ENCODE assay signal across 9 cellular contexts in the genomic region with DNA sequence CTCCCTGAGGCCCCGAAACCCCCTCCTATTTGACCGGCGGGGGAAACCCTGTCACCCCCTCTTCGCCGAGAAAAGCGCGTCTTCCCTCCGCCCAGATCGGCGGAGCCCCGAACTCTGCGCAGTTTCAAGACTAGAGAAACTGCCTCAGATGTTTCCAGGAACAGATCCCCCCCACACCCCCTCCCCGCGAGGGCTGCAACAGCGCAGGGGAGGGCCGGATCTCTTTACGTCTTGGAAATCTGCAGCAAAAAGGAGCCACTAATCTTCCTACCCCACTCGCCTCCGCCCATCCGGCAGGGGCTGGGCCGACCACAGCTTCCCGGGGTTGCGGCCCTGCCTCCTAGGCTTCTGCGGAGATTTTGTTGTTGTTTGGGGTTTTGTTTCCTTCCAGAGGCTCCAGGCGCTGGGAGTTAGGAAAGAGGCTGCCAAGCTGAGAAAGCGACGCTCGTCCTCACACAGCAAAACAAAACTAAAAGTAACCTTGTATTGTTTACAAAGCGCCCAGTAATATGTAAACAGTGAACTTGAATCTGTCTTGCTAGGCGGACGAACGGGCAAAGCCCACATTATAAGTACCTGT. TPM values are rescaled to one million over a fixed set of nuclear protein-coding genes. Genes with fewer than 3 reads are reported as not detected.
DNase-seq lines count a peak whose midpoint lies in the region; ATAC-seq and FAIRE-seq lines count a peak whose summit lies in the region.
"Had no signal": no experiment of that assay in that cellular context is flagged by ENCODE, and none has a peak within 500 bp of the region (broad histone marks: within the 10 kb centered on the region; RNA-seq: fewer than 3 reads in every experiment).

No MANE protein-coding gene starts in this region.

- peak; percentile 67 for DNase-seq in GM03348 (ENCODE audit: low spot score)
- peak; percentile 35 for DNase-seq in RPMI7951 (ENCODE audit: low read depth)
- peak; percentile 90 for DNase-seq in activated naive CD4-positive, alpha-beta T cell treated with anti-CD3 and anti-CD28 coated beads, Interleukin-2, amount 10 ng/mL, durations not matched to agents 7 days and 5 days
- DNase-seq in stimulated activated CD4-positive, alpha-beta T cell treated with anti-CD3 and anti-CD28 coated beads, Interleukin-12 subunit alpha, Interleukin-12 subunit beta, amount 100 ng/mL, for 4 hours, result peak; percentile 55
- no peak for DNase-seq in HTR-8/SVneo (ENCODE audit: insufficient read length, low spot score)
- DNase-seq in caudate nucleus (lab: John Stamatoyannopoulos, UW), result no peak

- peaks cover 65% of the 10 kb centered on the region for H3K4me1 Mint-ChIP-seq in activated naive CD4-positive, alpha-beta T cell treated with anti-CD3 and anti-CD28 coated beads, Interleukin-2, amount 10 ng/mL, durations not matched to agents 7 days and 5 days

- peaks cover 2% of the 10 kb centered on the region for H3K9me3 Mint-ChIP-seq in activated naive CD4-positive, alpha-beta T cell treated with anti-CD3 and anti-CD28 coated beads, Interleukin-2, amount 10 ng/mL, durations not matched to agents 7 days and 5 days

- peak overlapping the region; percentile 94 for H3K27ac Mint-ChIP-seq in activated naive CD4-positive, alpha-beta T cell treated with anti-CD3 and anti-CD28 coated beads, Interleukin-2, amount 10 ng/mL, durations not matched to agents 7 days and 5 days

- peaks cover 24% of the 10 kb centered on the region for H3K36me3 Mint-ChIP-seq in activated naive CD4-positive, alpha-beta T cell treated with anti-CD3 and anti-CD28 coated beads, Interleukin-2, amount 10 ng/mL, durations not matched to agents 7 days and 5 days

- peaks cover 94% of the 10 kb centered on the region for H3K27me3 Mint-ChIP-seq in activated naive CD4-positive, alpha-beta T cell treated with anti-CD3 and anti-CD28 coated beads, Interleukin-2, amount 10 ng/mL, durations not matched to agents 7 days and 5 days

- CTCF ChIA-PET in activated naive CD4-positive, alpha-beta T cell treated with anti-CD3 and anti-CD28 coated beads, Interleukin-2, amount 10 ng/mL, durations not matched to agents 7 days and 5 days (lab: Charles Lee), result interaction anchor here (0.8 to 1.2 kb wide), 3 partner anchors 11 to 121 kb away, joined by 3 read pairs; no protein-coding TSS in a partner anchor

- ATAC-seq in HG02623 (IDR thresholded peaks at IDR 0.05; ENCODE audit: unreplicated experiment), result peak; percentile 63

- H3K27ac ChIP-seq in caudate nucleus (ENCODE audit: low read depth, low read length), result no peak overlapping the region
- H3K27ac ChIP-seq: adrenal gland had no signal

- H3K4me3 Mint-ChIP-seq in activated naive CD4-positive, alpha-beta T cell treated with anti-CD3 and anti-CD28 coated beads, Interleukin-2, amount 10 ng/mL, durations not matched to agents 7 days and 5 days, result peak overlapping the region; percentile 94

- FAIRE-seq in HTR-8/SVneo (lab: Jason Lieb, UNC), result no peak

- peak overlapping the region; percentile 41 for H3K4me3 ChIP-seq in iPS-11a (ENCODE audit: low read depth, low read length)

RNA-seq across cellular contexts. Expression of a gene that starts 2.2 kb away (rescaled TPM):
- total RNA-seq in RPMI7951 (2014; rRNA removed; shearing (Covaris generic)), result not detected in 2 replicates
- total RNA-seq: adrenal gland had no signal

Comparison
In these comparisons a context has a peak if more than half of its experiments do, and no peak if none do; other contexts are left out.
1. DNase-seq: peak in GM03348 (single experiment), RPMI7951 (single experiment), activated naive CD4-positive, alpha-beta T cell treated with anti-CD3 and anti-CD28 coated beads, Interleukin-2, amount 10 ng/mL, durations not matched to agents 7 days and 5 days (single experiment) and stimulated activated CD4-positive, alpha-beta T cell treated with anti-CD3 and anti-CD28 coated beads, Interleukin-12 subunit alpha, Interleukin-12 subunit beta, amount 100 ng/mL, for 4 hours (single experiment); none in HTR-8/SVneo (single experiment) and caudate nucleus (0 of 61).